Comparison of ENCODE assay signal across 29 cellular contexts in the genomic region with DNA sequence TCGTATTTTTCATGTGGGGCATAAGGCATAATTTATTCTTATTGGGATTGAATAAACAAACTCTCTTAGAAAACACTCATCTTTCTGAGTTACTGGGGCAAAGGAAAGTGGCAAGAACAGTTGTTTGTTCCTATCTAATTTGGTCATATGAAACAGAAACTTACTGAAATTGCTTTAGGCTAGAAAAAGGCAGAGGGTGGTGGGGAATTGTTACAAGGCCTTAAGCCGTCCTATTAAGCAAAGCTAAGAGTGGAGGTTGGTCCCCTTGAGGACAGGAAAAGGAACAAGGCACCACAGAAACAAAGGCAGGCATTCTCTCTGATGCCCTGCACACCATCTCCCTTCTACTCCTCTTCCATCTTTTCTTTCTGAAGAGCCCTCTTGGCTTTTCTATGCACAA.
"Had no signal": no experiment of that assay in that cellular context is flagged by ENCODE, and none has a peak within 500 bp of the region (broad histone marks: within the 10 kb centered on the region; RNA-seq: fewer than 3 reads in every experiment).

No MANE protein-coding gene starts in this region.

- H3K79me2 ChIP-seq: parathyroid adenoma had no signal

- H3K9ac ChIP-seq: neural progenitor cell, parathyroid adenoma had no signal

- H3K27ac ChIP-seq: neural progenitor cell, ovary, parathyroid adenoma, psoas muscle, right lobe of liver, skin epidermis, spleen, suprapubic skin, testis, tibial artery, upper lobe of left lung, vagina had no signal

- H3K4me2 ChIP-seq: neural progenitor cell, smooth muscle cell had no signal

- H3K4me3 ChIP-seq: neural progenitor cell, ovary, psoas muscle, right lobe of liver, skin epidermis, smooth muscle cell, spleen, suprapubic skin, testis, tibial artery, upper lobe of left lung, vagina had no signal

- H3K36me3 ChIP-seq: neural progenitor cell, ovary, right lobe of liver, spleen, suprapubic skin, tibial artery, upper lobe of left lung, vagina had no signal

- DNase-seq: naive thymus-derived CD4-positive, alpha-beta T cell; natural killer cell; occipital lobe; ovary; posterior cingulate gyrus; psoas muscle; right cardiac atrium; right lobe of liver; spleen; stimulated activated CD4-positive, alpha-beta T cell treated with anti-CD3 and anti-CD28 coated beads, Interleukin-12 subunit alpha, Interleukin-12 subunit beta, amount 100 ng/mL, for 4 hours; stimulated activated CD4-positive, alpha-beta T cell treated with anti-CD3 and anti-CD28 coated beads, Interleukin-1b, Interleukin-23, amount 100 ng/mL, for 48 hours; stimulated activated CD4-positive, alpha-beta T cell treated with anti-CD3 and anti-CD28 coated beads, Interleukin-4, amount 100 ng/mL, for 1 hour; stimulated activated CD4-positive, alpha-beta T cell treated with anti-CD3 and anti-CD28 coated beads, Interleukin-4, amount 100 ng/mL, for 4 hours; stimulated activated CD8-positive, alpha-beta memory T cell treated with anti-CD3 and anti-CD28 coated beads, Interleukin-4, amount 100 ng/mL, for 48 hours; stimulated activated naive CD4-positive, alpha-beta T cell; stimulated activated naive CD8-positive, alpha-beta T cell treated with anti-CD3 and anti-CD28 coated beads, Interleukin-15, amount 100 ng/mL, for 72 hours; stimulated activated naive CD8-positive, alpha-beta T cell treated with anti-CD3 and anti-CD28 coated beads, Interleukin-15, Interleukin-2, amounts not matched to agents 100 U/mL and 50 U/mL, for 24 hours; substantia nigra; testis; tibial artery; trophoblast cell; upper lobe of left lung had no signal

- H2AFZ ChIP-seq: neural progenitor cell, parathyroid adenoma had no signal

- H3K27me3 ChIP-seq: neural progenitor cell, ovary, right lobe of liver, spleen, suprapubic skin, testis, tibial artery, upper lobe of left lung, vagina had no signal

- ATAC-seq: naive thymus-derived CD4-positive, alpha-beta T cell; natural killer cell; psoas muscle; right cardiac atrium; right lobe of liver; stimulated activated memory B cell treated with anti-CD40 and anti-IgM and Interleukin-4, amounts not matched to agents 10 μg/mL and 1 μg/mL and 100 μg/mL, for 72 hours; stimulated activated naive CD8-positive, alpha-beta T cell treated with anti-CD3 and anti-CD28 coated beads, Interleukin-15, amount 100 ng/mL, for 72 hours; stimulated activated naive CD8-positive, alpha-beta T cell treated with anti-CD3 and anti-CD28 coated beads, Interleukin-15, Interleukin-2, amounts not matched to agents 100 U/mL and 50 U/mL, for 24 hours had no signal

- H3K4me1 ChIP-seq: neural progenitor cell, parathyroid adenoma, psoas muscle, right lobe of liver, spleen, suprapubic skin, testis, tibial artery, upper lobe of left lung, vagina had no signal

- H3K9me3 ChIP-seq: ovary, psoas muscle, right lobe of liver, testis, vagina had no signal
